In the genomic region with DNA sequence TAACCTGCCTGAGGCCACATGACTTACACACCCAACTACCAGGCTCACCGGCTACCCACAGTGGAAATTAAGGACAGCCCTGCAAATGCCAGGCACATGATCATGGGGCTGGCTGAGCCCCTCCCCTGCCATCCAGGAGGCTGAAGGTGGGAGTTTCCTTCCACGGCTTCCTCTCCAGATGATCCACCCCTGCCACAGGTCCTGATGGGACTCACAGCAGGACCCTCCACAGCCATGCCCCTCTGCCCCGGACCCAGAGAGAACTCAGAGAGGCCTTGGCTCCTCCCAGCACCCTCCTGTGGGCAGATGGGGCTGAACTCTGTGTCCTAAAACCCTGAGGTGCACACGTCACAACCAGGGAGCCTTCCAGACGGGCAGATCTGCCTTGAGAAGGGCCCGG, we compare ENCODE assay signal across 26 cellular contexts.
"Had no signal": no experiment of that assay in that cellular context is flagged by ENCODE, and none has a peak within 500 bp of the region (broad histone marks: within the 10 kb centered on the region; RNA-seq: fewer than 3 reads in every experiment).

No MANE protein-coding gene starts in this region.

- H3K79me2 ChIP-seq: hepatocyte had no signal

- FAIRE-seq: TTC549 had no signal

- H3K9me3 ChIP-seq: adrenal gland, body of pancreas, gastrocnemius medialis, right atrium auricular region, thoracic aorta had no signal

- H3K36me3 ChIP-seq: adrenal gland, gastrocnemius medialis, neural progenitor cell, right atrium auricular region, thoracic aorta, WERI-Rb-1 had no signal

- H3K27me3 ChIP-seq: body of pancreas, hepatocyte, neural progenitor cell, right atrium auricular region had no signal

- DNase-seq: activated CD4-positive, alpha-beta T cell treated with anti-CD3 and anti-CD28 coated beads for 48 hours; activated CD4-positive, alpha-beta T cell treated with anti-CD3 and anti-CD28 coated beads, Interleukin-2, amount 50 U/mL, for 48 hours; activated CD8-positive, alpha-beta memory T cell treated with anti-CD3 and anti-CD28 coated beads for 24 hours; activated effector memory CD4-positive, alpha-beta T cell treated with Interleukin-2 at 50 U/mL for 16 hours; activated naive CD4-positive, alpha-beta T cell treated with anti-CD3 and anti-CD28 coated beads for 36 hours; activated naive CD8-positive, alpha-beta T cell treated with anti-CD3 and anti-CD28 coated beads for 36 hours; adrenal gland; aorta; body of pancreas; effector memory CD8-positive, alpha-beta T cell; gastrocnemius medialis; left cardiac atrium; midbrain; naive thymus-derived CD4-positive, alpha-beta T cell; stimulated activated CD4-positive, alpha-beta T cell treated with anti-CD3 and anti-CD28 coated beads, Interleukin-15, amount 100 ng/mL, for 24 hours; stimulated activated CD4-positive, alpha-beta T cell treated with anti-CD3 and anti-CD28 coated beads, Interleukin-2, amount 100 ng/mL, for 24 hours; stimulated activated naive CD8-positive, alpha-beta T cell treated with anti-CD3 and anti-CD28 coated beads, Interleukin-15, Interleukin-2, amounts not matched to agents 100 U/mL and 50 U/mL, for 24 hours; WERI-Rb-1 had no signal

- H3K4me1 ChIP-seq: adrenal gland had no signal

- H3K4me3 Mint-ChIP-seq: activated naive CD4-positive, alpha-beta T cell treated with anti-CD3 and anti-CD28 coated beads for 36 hours; activated naive CD8-positive, alpha-beta T cell treated with anti-CD3 and anti-CD28 coated beads for 36 hours; effector memory CD8-positive, alpha-beta T cell; naive thymus-derived CD4-positive, alpha-beta T cell; neural progenitor cell had no signal

- H3K27ac ChIP-seq: adrenal gland, body of pancreas, coronary artery, dorsolateral prefrontal cortex, gastrocnemius medialis, hepatocyte, neural progenitor cell, right atrium auricular region, thoracic aorta, WERI-Rb-1 had no signal

- H2AFZ ChIP-seq: hepatocyte, neural progenitor cell had no signal

- H3K4me3 ChIP-seq: adrenal gland, body of pancreas, coronary artery, dorsolateral prefrontal cortex, gastrocnemius medialis, hepatocyte, neural progenitor cell, right atrium auricular region, thoracic aorta had no signal

- H3K9me3 Mint-ChIP-seq: activated naive CD4-positive, alpha-beta T cell treated with anti-CD3 and anti-CD28 coated beads for 36 hours; activated naive CD8-positive, alpha-beta T cell treated with anti-CD3 and anti-CD28 coated beads for 36 hours; effector memory CD8-positive, alpha-beta T cell; naive thymus-derived CD4-positive, alpha-beta T cell; neural progenitor cell had no signal

- H3K36me3 Mint-ChIP-seq: activated naive CD8-positive, alpha-beta T cell treated with anti-CD3 and anti-CD28 coated beads for 36 hours; naive thymus-derived CD4-positive, alpha-beta T cell; neural progenitor cell had no signal

- H3K4me1 Mint-ChIP-seq: activated naive CD8-positive, alpha-beta T cell treated with anti-CD3 and anti-CD28 coated beads for 36 hours; naive thymus-derived CD4-positive, alpha-beta T cell had no signal

- H3K4me2 ChIP-seq: hepatocyte, neural progenitor cell had no signal

- ATAC-seq: activated CD4-positive, CD25-positive, alpha-beta regulatory T cell treated with anti-CD3 and anti-CD28 coated beads, Interleukin-2, amount 50 U/mL, for 24 hours; body of pancreas; effector memory CD8-positive, alpha-beta T cell; gastrocnemius medialis; naive thymus-derived CD4-positive, alpha-beta T cell; stimulated activated naive CD8-positive, alpha-beta T cell treated with anti-CD3 and anti-CD28 coated beads, Interleukin-15, Interleukin-2, amounts not matched to agents 100 U/mL and 50 U/mL, for 24 hours had no signal

- H3K9ac ChIP-seq: neural progenitor cell had no signal

- H3K27ac Mint-ChIP-seq: activated naive CD4-positive, alpha-beta T cell treated with anti-CD3 and anti-CD28 coated beads for 36 hours; activated naive CD8-positive, alpha-beta T cell treated with anti-CD3 and anti-CD28 coated beads for 36 hours; effector memory CD8-positive, alpha-beta T cell; naive thymus-derived CD4-positive, alpha-beta T cell; neural progenitor cell had no signal
